ENCODE assay signal across 8 cellular contexts in genomic region chr9:4297795-4298254, GRCh38. TPM values are rescaled to one million over a fixed set of nuclear protein-coding genes. Genes with fewer than 3 reads are reported as not detected.
DNase-seq lines count a peak whose midpoint lies in the region; ATAC-seq and TF ChIP-seq lines count a peak whose summit lies in the region.

No MANE protein-coding gene starts in this region.

- no peaks in the 10 kb centered on the region for H4K20me1 ChIP-seq in H9 (ENCODE audit: control insufficient read depth, insufficient read depth, insufficient read length)

- no peaks in the 10 kb centered on the region for H3K36me3 Mint-ChIP-seq in H9 (ENCODE audit: insufficient read depth in 1 of 3, low read depth in 3 of 3)

- H2BK15ac ChIP-seq in H9 (ENCODE audit: low read depth, low read length): no peak overlapping the region

- H2BK12ac ChIP-seq in H9 (ENCODE audit: insufficient read length, low read depth, low read length): no peak overlapping the region

- H4K5ac ChIP-seq in H9 (ENCODE audit: insufficient read length, low read depth, low read length): no peak overlapping the region

- no peaks in the 10 kb centered on the region for H3K36me3 ChIP-seq in stomach smooth muscle (ENCODE audit: control insufficient read depth in 2 of 2, insufficient read depth in 2 of 2, low read length in 2 of 2)

- H3K27me3 Mint-ChIP-seq in H9 (ENCODE audit: low read depth): peaks cover 72% of the 10 kb centered on the region

- no peak overlapping the region for H2AFZ ChIP-seq in H9 (ENCODE audit: low read length)

- H3K4me1 ChIP-seq in H9 (ENCODE audit: insufficient read depth, low read length) (no peaks in the 10 kb centered on the region), mononuclear cell (ENCODE audit: insufficient read depth, low read length) (peaks cover 38% of the 10 kb centered on the region), stomach smooth muscle (ENCODE audit: control insufficient read depth, insufficient read depth, low read length) (peaks cover 13% of the 10 kb centered on the region)

- peaks cover 21% of the 10 kb centered on the region for H3K23me2 ChIP-seq in H9 (ENCODE audit: insufficient read length, low read depth, low read length, poor library complexity, severe bottlenecking)

- no peak overlapping the region for H2BK120ac ChIP-seq in H9 (ENCODE audit: low read depth, low read length, poor library complexity, severe bottlenecking)

- H3K27ac ChIP-seq in H9 (ENCODE audit: insufficient read length, low read depth, low read length) (no peak overlapping the region), epithelial cell of prostate (peak overlapping the region; percentile 71), stomach smooth muscle (ENCODE audit: low read length) (peak overlapping the region; percentile 87)

- H4K91ac ChIP-seq in H9 (ENCODE audit: insufficient read length, low read depth, low read length): no peak overlapping the region

- no CpG with 5 or more reads among the region's 58 CpGs for WGBS in H9 (ENCODE audit: extremely low coverage, insufficient read length, low lambda C conversion rate)

- H3K56ac ChIP-seq in H9 (ENCODE audit: insufficient read length, low read depth, low read length): no peak overlapping the region

- no peaks in the 10 kb centered on the region for H3K79me2 ChIP-seq in H9 (ENCODE audit: insufficient read depth, low read length)

- no peaks in the 10 kb centered on the region for H3K79me1 ChIP-seq in H9 (ENCODE audit: insufficient read depth, low read depth, low read length, poor library complexity, severe bottlenecking)

- H3K4me3 ChIP-seq in mononuclear cell (ENCODE audit: low read length) (peak overlapping the region; percentile 57), stomach smooth muscle (ENCODE audit: low read length in 2 of 2) (peak overlapping the region; percentile 78 to 96)

- H4K8ac ChIP-seq in H9 (replicated peaks; ENCODE audit: insufficient read length, low read depth, low read length): no peak overlapping the region

- no peak overlapping the region for H2BK20ac ChIP-seq in H9 (ENCODE audit: low read depth, low read length, poor library complexity, severe bottlenecking)

- H3T11ph ChIP-seq in H9 (ENCODE audit: low read length): no peak overlapping the region

- H3K4me2 ChIP-seq in H9 (ENCODE audit: insufficient read depth, insufficient read length, low read length): peak overlapping the region; percentile 85

- H3K23ac ChIP-seq in H9 (ENCODE audit: insufficient read length, low read depth, low read length): no peak overlapping the region

- H3K9me3 Mint-ChIP-seq in H9: peaks cover 0 to 2% of the 10 kb centered on the region in 2 experiments; a peak in 1 of 5 replicates

- H2BK5ac ChIP-seq in H9 (ENCODE audit: insufficient read length, low read length): no peak overlapping the region

- peak overlapping the region in 1 of 3 experiments; percentile 69; a peak in 1 of 7 replicates for H3K27ac Mint-ChIP-seq in H9

- H3K18ac ChIP-seq in H9 (ENCODE audit: insufficient read length, low read depth, low read length): no peak overlapping the region

- H3K4me1 Mint-ChIP-seq in H9: peaks cover 12 to 18% of the 10 kb centered on the region in 2 experiments

- H2AK5ac ChIP-seq in H9 (ENCODE audit: insufficient read length, low read length): no peak overlapping the region

- peak overlapping the region; percentile 36 for H3K9ac ChIP-seq in H9 (ENCODE audit: extremely low read depth, insufficient read length, low read length)
- H3K9ac ChIP-seq in stomach smooth muscle (ENCODE audit: low read length in 2 of 2): peak overlapping the region; percentile 78 to 85

- H3K9me3 ChIP-seq in H9 (ENCODE audit: control insufficient read depth, low read depth, low read length): no peaks in the 10 kb centered on the region
- no peaks in the 10 kb centered on the region for H3K9me3 ChIP-seq in mononuclear cell (ENCODE audit: low read depth, low read length)
- H3K9me3 ChIP-seq in stomach smooth muscle (ENCODE audit: control insufficient read depth in 2 of 2, low read length in 2 of 2): no peaks in the 10 kb centered on the region

- TF ChIP-seq CTCF in GM10266 (IDR thresholded peaks at IDR 0.05; ENCODE audit: control insufficient read depth, insufficient read depth, low read depth, missing control alignments) (no peak), H9 (conservative IDR thresholded peaks at IDR 0.05) (no peak)

- H3K27me3 ChIP-seq in H9 (ENCODE audit: insufficient read depth, low read length): peaks cover 16% of the 10 kb centered on the region; the same call in 1 of the 2 replicates
- H3K27me3 ChIP-seq in mononuclear cell (ENCODE audit: insufficient read depth, low read length): peaks cover 46% of the 10 kb centered on the region
- no peaks in the 10 kb centered on the region for H3K27me3 ChIP-seq in stomach smooth muscle (ENCODE audit: control insufficient read depth in 1 of 2, insufficient read depth in 2 of 2, low read length in 2 of 2)

- DNase-seq in GM10266 (ENCODE audit: extremely low spot score) (peak; percentile 54), H9 (peak; percentile 72), NCI-H1694 treated with DMSO at 0.1 percent for 48 hours (lab: John Stamatoyannopoulos, UW) (peak; percentile 48), activated T-cell treated with anti-CD3 and anti-CD28 coated beads for 4 hours (peak; percentile 31), epithelial cell of prostate (ENCODE audit: low read depth, low spot score) (no peak)

- no peak overlapping the region for H3K4ac ChIP-seq in H9 (ENCODE audit: low read depth, low read length)

- no peak for ATAC-seq in GM18870 (IDR thresholded peaks at IDR 0.05; ENCODE audit: unreplicated experiment)

- H3K14ac ChIP-seq in H9 (ENCODE audit: insufficient read depth, low read length): peak overlapping the region; percentile 74

- H3K4me3 Mint-ChIP-seq in H9: peak overlapping the region; percentile 83 to 95

RNA-seq across cellular contexts. Expression of gene GLIS3, which starts 2.0 kb away (rescaled TPM):
- total RNA-seq in H9 (2021) (0.15 and 0.50 TPM in 2 replicates), mononuclear cell (4.4 TPM)
